20 cellular contexts compared by ENCODE assay signal in the genomic region with DNA sequence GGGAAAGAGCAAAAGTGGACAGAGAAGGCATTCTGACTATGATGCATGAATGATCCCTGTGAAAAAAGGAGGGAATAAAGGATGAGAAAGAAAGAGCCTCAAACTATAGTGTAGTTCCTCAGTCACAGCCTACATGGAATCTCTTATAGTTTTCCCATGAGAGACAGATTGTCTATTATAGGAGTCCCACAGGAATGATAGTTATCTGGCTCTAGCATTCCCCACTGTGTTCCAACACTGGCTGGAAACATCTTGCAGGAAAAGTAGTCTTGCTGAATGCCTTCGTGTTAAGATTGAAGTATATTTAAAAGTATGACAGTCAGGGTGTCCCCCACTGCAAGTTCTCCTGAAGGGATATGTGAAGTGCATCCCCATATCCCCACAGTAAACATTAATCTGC.
"Had no signal": no experiment of that assay in that cellular context is flagged by ENCODE, and none has a peak within 500 bp of the region (broad histone marks: within the 10 kb centered on the region; RNA-seq: fewer than 3 reads in every experiment).

No MANE protein-coding gene starts in this region.

- H3K4me3 ChIP-seq: breast epithelium, colonic mucosa, esophagus muscularis mucosa, gastroesophageal sphincter, vagina had no signal

- H3K36me3 ChIP-seq: breast epithelium, colonic mucosa, esophagus muscularis mucosa, gastroesophageal sphincter, vagina had no signal

- ATAC-seq: activated CD4-positive, alpha-beta T cell treated with anti-CD3 and anti-CD28 coated beads for 36 hours; activated T-cell treated with anti-CD3 and anti-CD28 coated beads, Interleukin-2, amount 50 U/mL, for 72 hours; gastroesophageal sphincter; left ventricle myocardium superior; sciatic nerve; stimulated activated naive B cell treated with anti-CD40 and anti-IgM and Interleukin-4, amounts not matched to agents 10 μg/mL and 1 μg/mL and 100 μg/mL, for 72 hours had no signal

- DNase-seq: activated B cell treated with CpG ODN at 0.5 μM for 24 hours; activated CD4-positive, alpha-beta T cell treated with anti-CD3 and anti-CD28 coated beads for 36 hours; activated CD4-positive, alpha-beta T cell treated with anti-CD3 and anti-CD28 coated beads, Interleukin-2, amount 50 U/mL, for 48 hours; activated effector memory CD4-positive, alpha-beta T cell treated with Interleukin-2 at 50 U/mL for 16 hours; activated naive CD4-positive, alpha-beta T cell treated with anti-CD3 and anti-CD28 coated beads for 36 hours; activated naive CD8-positive, alpha-beta T cell treated with anti-CD3 and anti-CD28 coated beads, Interleukin-2, amount 10 ng/mL, durations not matched to agents 7 days and 5 days; activated T-cell treated with anti-CD3 and anti-CD28 coated beads, Interleukin-2, amount 50 U/mL, for 72 hours; colonic mucosa; head of caudate nucleus; left ventricle myocardium superior; nucleus accumbens; stimulated activated CD4-positive, alpha-beta T cell treated with anti-CD3 and anti-CD28 coated beads, Interleukin-2, amount 100 ng/mL, for 48 hours; stimulated activated CD8-positive, alpha-beta memory T cell treated with anti-CD3 and anti-CD28 coated beads, Interleukin-4, amount 100 ng/mL, for 48 hours; stimulated activated naive B cell treated with anti-CD40 and anti-IgM and Interleukin-4, amounts not matched to agents 10 μg/mL and 1 μg/mL and 100 μg/mL, for 72 hours; T1000 had no signal

- H3K27ac ChIP-seq: breast epithelium, colonic mucosa, esophagus muscularis mucosa, gastroesophageal sphincter, vagina had no signal

- H3K9me3 ChIP-seq: breast epithelium, colonic mucosa, esophagus muscularis mucosa, gastroesophageal sphincter, vagina had no signal

- H3K27me3 ChIP-seq: breast epithelium, colonic mucosa, esophagus muscularis mucosa, gastroesophageal sphincter, vagina had no signal

- H3K4me1 ChIP-seq: breast epithelium, colonic mucosa, esophagus muscularis mucosa, gastroesophageal sphincter, vagina had no signal
